14 cellular contexts compared by ENCODE assay signal in genomic region chr4:57132746-57133142, GRCh38.
DNase-seq lines count a peak whose midpoint lies in the region; TF ChIP-seq lines count a peak whose summit lies in the region.
"Had no signal": no experiment of that assay in that cellular context is flagged by ENCODE, and none has a peak within 500 bp of the region (broad histone marks: within the 10 kb centered on the region; RNA-seq: fewer than 3 reads in every experiment).

No MANE protein-coding gene starts in this region.

- H3K27ac ChIP-seq in BLaER1 treated with 17β-estradiol and CSF1 and Interleukin-3, amounts not matched to agents 10 nM and 100 nM: no peak overlapping the region
- H3K27ac ChIP-seq in cingulate gyrus (ENCODE audit: low read depth, low read length): peak overlapping the region; percentile 8
- H3K27ac ChIP-seq: SK-N-MC had no signal

- H3K27me3 Mint-ChIP-seq in nephron (ENCODE audit: low read depth): peaks cover 5% of the 10 kb centered on the region

- peaks cover 0 to 1% (median 0%) of the 10 kb centered on the region in 11 experiments; a peak in 2 of 22 replicates for H3K36me3 ChIP-seq in BLaER1 treated with 17β-estradiol and CSF1 and Interleukin-3, amounts not matched to agents 10 nM and 100 nM
- H3K36me3 ChIP-seq: BE2C had no signal

- H3K4me2 ChIP-seq in BLaER1 treated with 17β-estradiol and CSF1 and Interleukin-3, amounts not matched to agents 10 nM and 100 nM: peak overlapping the region in 6 of 11 experiments; percentile 42 to 72 (median 56); a peak in 10 of 22 replicates

- peak; percentile 7 for DNase-seq in DMS53 treated with DMSO at 0.1 percent for 48 hours (lab: John Stamatoyannopoulos, UW; ENCODE audit: unreplicated experiment)
- DNase-seq in activated T-cell treated with anti-CD3 and anti-CD28 coated beads for 4 hours: no peak
- DNase-seq in stimulated activated CD4-positive, alpha-beta T cell treated with anti-CD3 and anti-CD28 coated beads, Interleukin-1b, Interleukin-23, amount 100 ng/mL, for 48 hours: no peak
- DNase-seq in NCI-H2171 (lab: John Stamatoyannopoulos, UW): no peak
- DNase-seq: BE2C, MV-4-11, NCI-H1436, NCI-H2227 treated with DMSO at 0.1 percent for 48 hours, NCI-H526 treated with DMSO at 0.1 percent for 48 hours had no signal

- H3K9ac ChIP-seq in BLaER1 treated with 17β-estradiol and CSF1 and Interleukin-3, amounts not matched to agents 10 nM and 100 nM: no peak overlapping the region

- H3K4me3 Mint-ChIP-seq in nephron: no peak overlapping the region
- H3K4me3 Mint-ChIP-seq: IgD-negative memory B cell had no signal

- peaks cover 24 to 51% (median 35%) of the 10 kb centered on the region in 11 experiments for H3K9me3 ChIP-seq in BLaER1 treated with 17β-estradiol and CSF1 and Interleukin-3, amounts not matched to agents 10 nM and 100 nM (replicated peaks in 1 of 11)
- H3K9me3 ChIP-seq: BE2C had no signal

- peaks cover 0 to 28% (median 16%) of the 10 kb centered on the region in 10 experiments; a peak in 13 of 20 replicates for H3K4me1 ChIP-seq in BLaER1 treated with 17β-estradiol and CSF1 and Interleukin-3, amounts not matched to agents 10 nM and 100 nM

- H3K36me3 Mint-ChIP-seq in nephron (ENCODE audit: low read depth): no peaks in the 10 kb centered on the region
- H3K36me3 Mint-ChIP-seq: IgD-negative memory B cell had no signal

- no peak for TF ChIP-seq CTCF in nephron (IDR thresholded peaks at IDR 0.05; ENCODE audit: unreplicated experiment in 3 of 3)

- H3K9me3 Mint-ChIP-seq in nephron: peaks cover 19% of the 10 kb centered on the region

- H3K27ac Mint-ChIP-seq in nephron: peak overlapping the region; percentile 71 to 74 (median 72)
- H3K27ac Mint-ChIP-seq: IgD-negative memory B cell had no signal

- H3K27me3 ChIP-seq in BLaER1 treated with 17β-estradiol and CSF1 and Interleukin-3, amounts not matched to agents 10 nM and 100 nM: no peaks in the 10 kb centered on the region
- H3K27me3 ChIP-seq: BE2C had no signal

- H4K20me1 ChIP-seq in BLaER1 treated with 17β-estradiol and CSF1 and Interleukin-3, amounts not matched to agents 10 nM and 100 nM: no peaks in the 10 kb centered on the region

- H3K4me3 ChIP-seq in BLaER1 treated with 17β-estradiol and CSF1 and Interleukin-3, amounts not matched to agents 10 nM and 100 nM: no peak overlapping the region
- H3K4me3 ChIP-seq: SK-N-MC had no signal

- H3K4me1 Mint-ChIP-seq in nephron: peaks cover 22% of the 10 kb centered on the region
- H3K4me1 Mint-ChIP-seq: IgD-negative memory B cell had no signal
